In genomic region chr12:97960741-97961608, GRCh38 we compare ENCODE assay signal across 8 cellular contexts.
DNase-seq lines count a peak whose midpoint lies in the region; ATAC-seq and TF ChIP-seq lines count a peak whose summit lies in the region.

No MANE protein-coding gene starts in this region.

- no peak overlapping the region for H2BK5ac ChIP-seq in IMR-90 (ENCODE audit: low read depth, low read length, poor library complexity, severe bottlenecking)

- no peak overlapping the region for H2BK120ac ChIP-seq in IMR-90 (ENCODE audit: low read depth, low read length)

- CTCF ChIA-PET in IMR-90 (lab: Yijun Ruan, JAX) = interaction anchor here (0.6 to 1.1 kb wide), 2 partner anchors 9 to 1644 kb away, joined by 3 read pairs; no protein-coding TSS in a partner anchor
- CTCF ChIA-PET in activated CD4-positive, alpha-beta memory T cell treated with anti-CD3 and anti-CD28 coated beads, Interleukin-2, amount 10 ng/mL, durations not matched to agents 7 days and 5 days (lab: Charles Lee) = interaction anchor here (0.9 to 2.0 kb wide), 7 partner anchors 8 to 415 kb away, joined by 3 to 8 read pairs (median 5); no protein-coding TSS in a partner anchor

- intact Hi-C loops in IMR-90 (cut with micrococcal nuclease) = no loop called here

- H2AK5ac ChIP-seq in IMR-90 (ENCODE audit: low read depth, low read length) = no peak overlapping the region

- dilution Hi-C loops in IMR-90 (cut with HindIII; ENCODE audit: low sequenced_read_pairs, unreplicated experiment) = no loop called here

- in situ Hi-C loops in IMR-90 (cut with MboI; ENCODE audit: low sequenced_read_pairs) = no loop called here

- H3K18ac ChIP-seq in IMR-90 (ENCODE audit: low read depth, low read length) = no peak overlapping the region

- H3K27me3 ChIP-seq in DOHH2 (ENCODE audit: control insufficient read depth, low read length) (no peaks in the 10 kb centered on the region), IMR-90 (ENCODE audit: control insufficient read depth, insufficient read depth, low read length) (no peaks in the 10 kb centered on the region), suprapubic skin (no peaks in the 10 kb centered on the region)

- no peak overlapping the region for H3K56ac ChIP-seq in IMR-90 (ENCODE audit: extremely low read depth, insufficient read depth, low read length)

- TF ChIP-seq CTCF in 22Rv1 (IDR thresholded peaks at IDR 0.05) (peak; percentile 94), DOHH2 (IDR thresholded peaks at IDR 0.05; ENCODE audit: low read depth, low read length, poor library complexity, severe bottlenecking) (peak; percentile 93), IMR-90 (conservative IDR thresholded peaks at IDR 0.05; ENCODE audit: low read depth, low read length) (0 out of 2 replicates have a peak, but pooled peaks have one; percentile 7), suprapubic skin (IDR thresholded peaks at IDR 0.05) (peak in 1 of 2 donors; percentile 27)

- H3K9me2 ChIP-seq in DOHH2 (replicated peaks; ENCODE audit: control insufficient read depth, low read length) = no peaks in the 10 kb centered on the region

- no peaks in the 10 kb centered on the region for H3K9me1 ChIP-seq in IMR-90 (ENCODE audit: insufficient read depth, low read length)

- no peaks in the 10 kb centered on the region for H3K79me1 ChIP-seq in IMR-90 (ENCODE audit: low read depth in 1 of 2, low read length in 2 of 2)

- no peak overlapping the region for H3K4me3 Mint-ChIP-seq in activated CD4-positive, alpha-beta memory T cell treated with anti-CD3 and anti-CD28 coated beads, Interleukin-2, amount 10 ng/mL, durations not matched to agents 7 days and 5 days

- no peaks in the 10 kb centered on the region for H3K9me3 Mint-ChIP-seq in activated CD4-positive, alpha-beta memory T cell treated with anti-CD3 and anti-CD28 coated beads, Interleukin-2, amount 10 ng/mL, durations not matched to agents 7 days and 5 days

- no peaks in the 10 kb centered on the region for H3K36me3 Mint-ChIP-seq in activated CD4-positive, alpha-beta memory T cell treated with anti-CD3 and anti-CD28 coated beads, Interleukin-2, amount 10 ng/mL, durations not matched to agents 7 days and 5 days (ENCODE audit: low read depth)

- H3K9me3 ChIP-seq in DOHH2 (ENCODE audit: control insufficient read depth, insufficient read depth, low read length) = no peaks in the 10 kb centered on the region
- H3K9me3 ChIP-seq in IMR-90 (ENCODE audit: control insufficient read depth, insufficient read depth, low read length) = peaks cover 12% of the 10 kb centered on the region
- peaks cover 5% of the 10 kb centered on the region for H3K9me3 ChIP-seq in suprapubic skin

- H4K20me1 ChIP-seq in DOHH2 (ENCODE audit: control insufficient read depth, insufficient read depth, low read depth, low read length) (no peaks in the 10 kb centered on the region), IMR-90 (ENCODE audit: insufficient read depth, low read length) (no peaks in the 10 kb centered on the region)

- no CpG with 5 or more reads among the region's 5 CpGs for WGBS in IMR-90 (ENCODE audit: extremely low coverage in 2 of 2, insufficient read length in 1 of 2), 2 experiments
- WGBS in suprapubic skin = 68% methylated on average over 5 of the region's 5 CpGs

- H4K5ac ChIP-seq in IMR-90 (ENCODE audit: low read depth, low read length) = no peak overlapping the region

- no peak overlapping the region for H2AFZ ChIP-seq in IMR-90 (replicated peaks; ENCODE audit: low read length, poor library complexity)

- H3K4me1 Mint-ChIP-seq in activated CD4-positive, alpha-beta memory T cell treated with anti-CD3 and anti-CD28 coated beads, Interleukin-2, amount 10 ng/mL, durations not matched to agents 7 days and 5 days = no peaks in the 10 kb centered on the region

- no peaks in the 10 kb centered on the region for H3K27me3 Mint-ChIP-seq in activated CD4-positive, alpha-beta memory T cell treated with anti-CD3 and anti-CD28 coated beads, Interleukin-2, amount 10 ng/mL, durations not matched to agents 7 days and 5 days

- H4K91ac ChIP-seq in IMR-90 (ENCODE audit: insufficient read depth, low read depth, low read length) = no peak overlapping the region

- no peak overlapping the region for H3K4me3 ChIP-seq in DOHH2 (ENCODE audit: low read length)
- no peak overlapping the region for H3K4me3 ChIP-seq in IMR-90 (ENCODE audit: insufficient read depth, low read depth, low read length)
- no peak overlapping the region for H3K4me3 ChIP-seq in suprapubic skin

- TF ChIP-seq EP300 in suprapubic skin (IDR thresholded peaks at IDR 0.05) = no peak

- POLR2A ChIA-PET in IMR-90 (lab: Charles Lee; ENCODE audit: unreplicated experiment) = no interaction called here
- POLR2A ChIA-PET in activated CD4-positive, alpha-beta memory T cell treated with anti-CD3 and anti-CD28 coated beads, Interleukin-2, amount 10 ng/mL, durations not matched to agents 7 days and 5 days (lab: Charles Lee) = no interaction called here

- no peak overlapping the region for H2BK15ac ChIP-seq in IMR-90 (ENCODE audit: low read depth, low read length)

- TF ChIP-seq POLR2A in IMR-90 (IDR thresholded peaks at IDR 0.05; ENCODE audit: low read depth, low read length) (no peak), suprapubic skin (IDR thresholded peaks at IDR 0.05) (no peak)

- ATAC-seq in GM21723 (IDR thresholded peaks at IDR 0.05; ENCODE audit: unreplicated experiment) = peak; percentile 90
- ATAC-seq in IMR-90 (ENCODE audit: low read depth) = no peak
- no peak for ATAC-seq in GM21737 (IDR thresholded peaks at IDR 0.05; ENCODE audit: unreplicated experiment)

- H3K4me1 ChIP-seq in DOHH2 (ENCODE audit: control insufficient read depth, low read length) (no peaks in the 10 kb centered on the region), IMR-90 (ENCODE audit: control insufficient read depth, insufficient read depth, low read length) (no peaks in the 10 kb centered on the region), suprapubic skin (no peaks in the 10 kb centered on the region)

- H3F3A ChIP-seq in DOHH2 (ENCODE audit: control insufficient read depth, insufficient read depth) = no peaks in the 10 kb centered on the region

- TF ChIP-seq RAD21 in IMR-90 (IDR thresholded peaks at IDR 0.05; ENCODE audit: low read length) = no peak

- H3K36me3 ChIP-seq in DOHH2 (ENCODE audit: control insufficient read depth, low read length) = no peaks in the 10 kb centered on the region
- H3K36me3 ChIP-seq in IMR-90 (ENCODE audit: control insufficient read depth, insufficient read depth, low read length) = no peaks in the 10 kb centered on the region
- H3K36me3 ChIP-seq in suprapubic skin = no peaks in the 10 kb centered on the region

- H3K14ac ChIP-seq in IMR-90 (replicated peaks; ENCODE audit: low read depth, low read length) = no peak overlapping the region

- H3K4me2 ChIP-seq in DOHH2 (ENCODE audit: low read length) (no peak overlapping the region), IMR-90 (ENCODE audit: low read depth, low read length) (no peak overlapping the region)

- no peak overlapping the region for H3K9ac ChIP-seq in IMR-90 (ENCODE audit: low read depth, low read length)

- H3K27ac ChIP-seq in 22Rv1 (no peak overlapping the region), DOHH2 (ENCODE audit: low read depth, low read length) (no peak overlapping the region), IMR-90 (ENCODE audit: insufficient read depth, low read length) (no peak overlapping the region), suprapubic skin (no peak overlapping the region)

- no peak overlapping the region for H3K23ac ChIP-seq in IMR-90 (ENCODE audit: low read depth, low read length)

- DNase-seq in IMR-90 (no peak), kidney glomerular epithelial cell (lab: John Stamatoyannopoulos, UW) (peak; percentile 37), suprapubic skin (ENCODE audit: low spot score in 2 of 2) (no peak)
- DNase-seq in activated CD4-positive, alpha-beta memory T cell treated with anti-CD3 and anti-CD28 coated beads, Interleukin-2, amount 10 ng/mL, durations not matched to agents 7 days and 5 days = peak; percentile 21

- no peaks in the 10 kb centered on the region for H3K79me2 ChIP-seq in DOHH2 (ENCODE audit: control insufficient read depth, low read length)

- H3K27ac Mint-ChIP-seq in activated CD4-positive, alpha-beta memory T cell treated with anti-CD3 and anti-CD28 coated beads, Interleukin-2, amount 10 ng/mL, durations not matched to agents 7 days and 5 days = no peak overlapping the region

- no TSS peak for BruUV-seq in IMR-90 (replicated peaks; lab: Mats Ljungman, UMichigan)

- no peak overlapping the region for H2AK9ac ChIP-seq in IMR-90 (replicated peaks; ENCODE audit: low read depth, low read length, poor library complexity)

- no peak overlapping the region for H4K8ac ChIP-seq in IMR-90 (ENCODE audit: low read depth in 2 of 2, low read length in 2 of 2)

- no peak overlapping the region for H3K4ac ChIP-seq in IMR-90 (ENCODE audit: low read depth, low read length)

- H2BK20ac ChIP-seq in IMR-90 (ENCODE audit: low read depth, low read length) = no peak overlapping the region

TF ChIP-seq in IMR-90, 13 proteins besides CTCF, POLR2A, EP300 and RAD21 (continues in another document):
- TF ChIP-seq CHD1 (IDR thresholded peaks at IDR 0.05; ENCODE audit: low read depth, low read length) (no peak), SMC3 (IDR thresholded peaks at IDR 0.05; ENCODE audit: low read depth, low read length) (no peak), ELK1 (IDR thresholded peaks at IDR 0.05; ENCODE audit: borderline replicate concordance, low read depth, low read length) (no peak), MXI1 (IDR thresholded peaks at IDR 0.05; ENCODE audit: borderline replicate concordance, low read depth, low read length) (no peak), CEBPB (IDR thresholded peaks at IDR 0.05; ENCODE audit: low read depth, low read length) (no peak), BHLHE40 (IDR thresholded peaks at IDR 0.05; ENCODE audit: low read depth, low read length) (no peak), RFX5 (IDR thresholded peaks at IDR 0.05; ENCODE audit: low read depth, low read length) (no peak), MAFK (IDR thresholded peaks at IDR 0.05; ENCODE audit: low read depth, low read length) (no peak), USF2 (IDR thresholded peaks at IDR 0.05; ENCODE audit: low read depth, low read length) (no peak)

Comparison
In these comparisons a context has a peak if more than half of its experiments do, and no peak if none do; other contexts are left out.
1. DNase-seq: peak in activated CD4-positive, alpha-beta memory T cell treated with anti-CD3 and anti-CD28 coated beads, Interleukin-2, amount 10 ng/mL, durations not matched to agents 7 days and 5 days (single experiment) and kidney glomerular epithelial cell (single experiment); none in IMR-90 (single experiment) and suprapubic skin (0 of 2).